In genomic region chr2:223641062-223641461, GRCh38 we compare ENCODE assay signal across 21 cellular contexts. TPM values are rescaled to one million over a fixed set of nuclear protein-coding genes. Genes with fewer than 3 reads are reported as not detected.
DNase-seq lines count a peak whose midpoint lies in the region; ATAC-seq and TF ChIP-seq lines count a peak whose summit lies in the region.
"Had no signal": no experiment of that assay in that cellular context is flagged by ENCODE, and none has a peak within 500 bp of the region (broad histone marks: within the 10 kb centered on the region; RNA-seq: fewer than 3 reads in every experiment).

No MANE protein-coding gene starts in this region.

- intact Hi-C loops in body of pancreas (cut with DNase I): no loop called here

- no peak overlapping the region for H3K4me2 ChIP-seq in SK-N-SH

- 73% methylated on average over 5 of the region's 5 CpGs for WGBS in SK-N-SH (ENCODE audit: low lambda C conversion rate)
- WGBS in body of pancreas, 2 donors: 41 to 42% methylated on average over 5 of the region's 5 CpGs

- no peak for TF ChIP-seq POLR2A in body of pancreas (IDR thresholded peaks at IDR 0.05)

- H3K27me3 ChIP-seq in SK-N-SH (ENCODE audit: insufficient read depth): no peaks in the 10 kb centered on the region
- no peaks in the 10 kb centered on the region for H3K27me3 ChIP-seq in body of pancreas
- H3K27me3 ChIP-seq: sigmoid colon, thyroid gland had no signal

- H3K36me3 Mint-ChIP-seq in activated T-cell treated with anti-CD3 and anti-CD28 coated beads, Interleukin-2, amount 50 U/mL, for 72 hours (ENCODE audit: insufficient read depth in 2 of 2): no peaks in the 10 kb centered on the region
- H3K36me3 Mint-ChIP-seq: activated naive CD8-positive, alpha-beta T cell treated with anti-CD3 and anti-CD28 coated beads, Interleukin-2, amount 10 ng/mL, durations not matched to agents 7 days and 5 days; CD8-positive, alpha-beta memory T cell had no signal

- no peak for TF ChIP-seq EP300 in SK-N-SH (IDR thresholded peaks at IDR 0.05; ENCODE audit: borderline replicate concordance in 1 of 2, low read depth in 1 of 2, low read length in 1 of 2)

- POLR2A ChIA-PET in SK-N-SH (lab: Yijun Ruan, JAX): no interaction called here

- H3K9me3 ChIP-seq in SK-N-SH (no peaks in the 10 kb centered on the region; the same call in 1 of the 2 replicates), body of pancreas (no peaks in the 10 kb centered on the region)
- H3K9me3 ChIP-seq: HAP-1, sigmoid colon, thyroid gland had no signal

- DNase-seq in SK-N-SH (peak; percentile 14), RPMI7951 (ENCODE audit: low read depth) (peak; percentile 69), fibroblast of the conjunctiva (ENCODE audit: low read depth) (peak; percentile 28), body of pancreas (no peak)
- no peak for DNase-seq in stimulated activated CD4-positive, alpha-beta T cell treated with anti-CD3 and anti-CD28 coated beads, Interleukin-2, amount 100 ng/mL, for 48 hours
- no peak for DNase-seq in activated T-cell treated with anti-CD3 and anti-CD28 coated beads, Interleukin-2, amount 50 U/mL, for 72 hours
- DNase-seq: ACHN; activated CD4-positive, alpha-beta T cell treated with anti-CD3 and anti-CD28 coated beads, Interleukin-2, amount 50 U/mL, for 48 hours; activated naive CD8-positive, alpha-beta T cell treated with anti-CD3 and anti-CD28 coated beads, Interleukin-2, amount 10 ng/mL, durations not matched to agents 7 days and 5 days; activated T-cell treated with anti-CD3 and anti-CD28 coated beads, Interleukin-2, amount 50 U/mL, for 4 hours; CD8-positive, alpha-beta memory T cell; central memory CD4-positive, alpha-beta T cell; KBM-7; NCI-H2171 treated with DMSO at 0.1 percent for 48 hours; sigmoid colon; stimulated activated CD4-positive, alpha-beta T cell treated with anti-CD3 and anti-CD28 coated beads, Interleukin-4, amount 100 ng/mL, for 1 hour; thyroid gland had no signal

- H3K9me3 Mint-ChIP-seq in activated T-cell treated with anti-CD3 and anti-CD28 coated beads, Interleukin-2, amount 50 U/mL, for 72 hours: no peaks in the 10 kb centered on the region
- H3K9me3 Mint-ChIP-seq: activated naive CD8-positive, alpha-beta T cell treated with anti-CD3 and anti-CD28 coated beads, Interleukin-2, amount 10 ng/mL, durations not matched to agents 7 days and 5 days had no signal

- H3K36me3 ChIP-seq in SK-N-SH (replicated peaks in 1 of 2; ENCODE audit: control insufficient read depth in 1 of 2, insufficient read depth in 2 of 2, low read length in 1 of 2) (no peaks in the 10 kb centered on the region), body of pancreas (replicated peaks in 1 of 2; ENCODE audit: insufficient read depth in 1 of 2, low read depth in 2 of 2) (no peaks in the 10 kb centered on the region)
- H3K36me3 ChIP-seq: HAP-1, sigmoid colon, thyroid gland had no signal

- no peak overlapping the region for H2AFZ ChIP-seq in SK-N-SH (ENCODE audit: low read depth)

- TF ChIP-seq CTCF in SK-N-SH (IDR thresholded peaks at IDR 0.05) (no peak), body of pancreas (IDR thresholded peaks at IDR 0.05) (no peak)

- TF ChIP-seq RAD21 in SK-N-SH (IDR thresholded peaks at IDR 0.05; ENCODE audit: low read length): no peak

- ATAC-seq in SK-N-SH treated with all-trans-retinoic acid at 6 μM for 48 hours: no peak
- ATAC-seq in GM19351 (IDR thresholded peaks at IDR 0.05; ENCODE audit: unreplicated experiment): no peak
- no peak for ATAC-seq in body of pancreas
- no peak for ATAC-seq in activated T-cell treated with anti-CD3 and anti-CD28 coated beads, Interleukin-2, amount 50 U/mL, for 72 hours (replicated peaks in 1 of 2)
- ATAC-seq: activated T-cell treated with anti-CD3 and anti-CD28 coated beads, Interleukin-2, amount 50 U/mL, for 4 hours had no signal

- H3K27ac ChIP-seq in SK-N-SH (ENCODE audit: low read depth in 2 of 2, low read length in 1 of 2): no peak overlapping the region
- H3K27ac ChIP-seq in body of pancreas: no peak overlapping the region
- H3K27ac ChIP-seq: thyroid gland had no signal

- CTCF ChIA-PET in SK-N-SH (lab: Yijun Ruan, JAX): interaction anchor here (1.0 to 1.2 kb wide), 2 partner anchors 12 to 13 kb away, joined by 3 to 5 read pairs; no protein-coding TSS in a partner anchor

- no peaks in the 10 kb centered on the region for H3K27me3 Mint-ChIP-seq in activated T-cell treated with anti-CD3 and anti-CD28 coated beads, Interleukin-2, amount 50 U/mL, for 72 hours (ENCODE audit: low read depth)
- H3K27me3 Mint-ChIP-seq: activated naive CD8-positive, alpha-beta T cell treated with anti-CD3 and anti-CD28 coated beads, Interleukin-2, amount 10 ng/mL, durations not matched to agents 7 days and 5 days had no signal

- H3K4me1 Mint-ChIP-seq in activated T-cell treated with anti-CD3 and anti-CD28 coated beads, Interleukin-2, amount 50 U/mL, for 72 hours (ENCODE audit: low read depth): no peaks in the 10 kb centered on the region
- H3K4me1 Mint-ChIP-seq: activated naive CD8-positive, alpha-beta T cell treated with anti-CD3 and anti-CD28 coated beads, Interleukin-2, amount 10 ng/mL, durations not matched to agents 7 days and 5 days; CD8-positive, alpha-beta memory T cell had no signal

- H3K4me1 ChIP-seq in SK-N-SH (ENCODE audit: control insufficient read depth in 1 of 2, insufficient read depth in 2 of 2, low read depth in 1 of 2, low read length in 1 of 2) (peaks cover 2% of the 10 kb centered on the region in 2 experiments; a peak in 2 of 4 replicates), body of pancreas (no peaks in the 10 kb centered on the region)
- H3K4me1 ChIP-seq: thyroid gland had no signal

- no peaks in the 10 kb centered on the region for H3K9me2 ChIP-seq in SK-N-SH

- no peak overlapping the region for H3K4me3 Mint-ChIP-seq in activated T-cell treated with anti-CD3 and anti-CD28 coated beads, Interleukin-2, amount 50 U/mL, for 72 hours
- H3K4me3 Mint-ChIP-seq: activated naive CD8-positive, alpha-beta T cell treated with anti-CD3 and anti-CD28 coated beads, Interleukin-2, amount 10 ng/mL, durations not matched to agents 7 days and 5 days; activated T-cell treated with anti-CD3 and anti-CD28 coated beads, Interleukin-2, amount 50 U/mL, for 4 hours; CD8-positive, alpha-beta memory T cell had no signal

- no peak overlapping the region for H3K27ac Mint-ChIP-seq in activated T-cell treated with anti-CD3 and anti-CD28 coated beads, Interleukin-2, amount 50 U/mL, for 72 hours
- H3K27ac Mint-ChIP-seq: activated naive CD8-positive, alpha-beta T cell treated with anti-CD3 and anti-CD28 coated beads, Interleukin-2, amount 10 ng/mL, durations not matched to agents 7 days and 5 days had no signal

- H3K4me3 ChIP-seq in SK-N-SH (ENCODE audit: low read depth in 2 of 2, low read length in 1 of 2): no peak overlapping the region
- H3K4me3 ChIP-seq in body of pancreas: no peak overlapping the region
- H3K4me3 ChIP-seq: HAP-1, sigmoid colon, thyroid gland had no signal

- H4K20me1 ChIP-seq in SK-N-SH (ENCODE audit: insufficient read depth): no peaks in the 10 kb centered on the region

- H3K9ac ChIP-seq in SK-N-SH: no peak overlapping the region

- H3K79me2 ChIP-seq in SK-N-SH (ENCODE audit: insufficient read depth): no peaks in the 10 kb centered on the region

- H3F3A ChIP-seq in SK-N-SH (replicated peaks; ENCODE audit: insufficient read depth): no peaks in the 10 kb centered on the region

TF ChIP-seq in SK-N-SH, 30 proteins besides CTCF, POLR2A, EP300 and RAD21 (continues in another document):
- no peak for TF ChIP-seq MXI1 (IDR thresholded peaks at IDR 0.05; ENCODE audit: low read depth, low read length)
- TF ChIP-seq SIN3A (IDR thresholded peaks at IDR 0.05; ENCODE audit: borderline replicate concordance, low read depth, low read length): no peak
- no peak for TF ChIP-seq ELF1 (IDR thresholded peaks at IDR 0.05)
- no peak for TF ChIP-seq IRF3 (IDR thresholded peaks at IDR 0.05; ENCODE audit: low read depth, low read length)

TF ChIP-seq in SK-N-SH treated with all-trans-retinoic acid at 6 μM for 48 hours, 23 proteins besides CTCF, POLR2A, EP300 and RAD21:
- TF ChIP-seq ARNTL (CRISPR knock-in tag; IDR thresholded peaks at IDR 0.05; ENCODE audit: borderline replicate concordance, low read depth): no peak

RNA-seq across cellular contexts. Expression of gene SCG2, which starts 38.9 kb away (rescaled TPM):
- 373 and 509 TPM in 2 replicates for polyA plus RNA-seq in SK-N-SH (2012; rRNA removed)
- 589 and 747 TPM in 2 replicates for polyA plus RNA-seq in SK-N-SH (2012; cell fraction: cytosol; rRNA removed)
- polyA plus RNA-seq in SK-N-SH (2012; cell fraction: nucleus; rRNA removed): 127 and 310 TPM in 2 replicates
- total RNA-seq in RPMI7951 (2014; rRNA removed; shearing (Covaris generic)): 57.7 and 79.7 TPM in 2 replicates
- total RNA-seq in body of pancreas: 10 to 100 TPM; 12.5 to 13.0 TPM
- total RNA-seq in activated T-cell treated with anti-CD3 and anti-CD28 coated beads, Interleukin-2, amount 50 U/mL, for 72 hours: not detected
- total RNA-seq: activated naive CD8-positive, alpha-beta T cell treated with anti-CD3 and anti-CD28 coated beads, Interleukin-2, amount 10 ng/mL, durations not matched to agents 7 days and 5 days; activated T-cell treated with anti-CD3 and anti-CD28 coated beads, Interleukin-2, amount 50 U/mL, for 4 hours; CD8-positive, alpha-beta memory T cell; lung microvascular endothelial cell had no signal
- polyA plus RNA-seq: CD8-positive, alpha-beta memory T cell had no signal

Comparison
In these comparisons a context has a peak if more than half of its experiments do, and no peak if none do; other contexts are left out.
1. DNase-seq: peak in SK-N-SH (single experiment), RPMI7951 (single experiment) and fibroblast of the conjunctiva (single experiment); none in stimulated activated CD4-positive, alpha-beta T cell treated with anti-CD3 and anti-CD28 coated beads, Interleukin-2, amount 100 ng/mL, for 48 hours (0 of 2), body of pancreas (0 of 4) and activated T-cell treated with anti-CD3 and anti-CD28 coated beads, Interleukin-2, amount 50 U/mL, for 72 hours (0 of 2).
2. RNA of gene SCG2, which starts 38.9 kb away (total RNA-seq): 57.7 to 79.7 TPM in RPMI7951 and 12.5 to 13.0 TPM in body of pancreas; not detected in activated T-cell treated with anti-CD3 and anti-CD28 coated beads, Interleukin-2, amount 50 U/mL, for 72 hours; every median in the first group is over 10 times any median in the second.